8 cellular contexts compared by ENCODE assay signal in genomic region chr17:7916799-7917198, GRCh38. TPM values are rescaled to one million over a fixed set of nuclear protein-coding genes. Genes with fewer than 3 reads are reported as not detected.
A peak's percentile ranks its signal among the peaks of the same experiment; 100 is the strongest.
DNase-seq lines count a peak whose midpoint lies in the region; ATAC-seq, FAIRE-seq and TF ChIP-seq lines count a peak whose summit lies in the region.

No MANE protein-coding gene starts in this region.

- H3K27ac Mint-ChIP-seq in Caco-2 (ENCODE audit: unreplicated experiment), result peak overlapping the region; percentile 92

- TF ChIP-seq CTCF in Caco-2 (IDR thresholded peaks at IDR 0.05; ENCODE audit: insufficient read depth in 1 of 2, low read depth in 1 of 2, low read length in 1 of 2, severe bottlenecking in 1 of 2, unreplicated experiment in 1 of 2) (no peak), PC-9 (conservative IDR thresholded peaks at IDR 0.05) (no peak), endothelial cell of umbilical vein (IDR thresholded peaks at IDR 0.05; ENCODE audit: extremely low read depth in 1 of 2, insufficient read depth in 1 of 2, low read depth in 1 of 2, low read length in 2 of 2) (no peak), parathyroid adenoma (IDR thresholded peaks at IDR 0.05) (no peak), GM10248 (IDR thresholded peaks at IDR 0.05; ENCODE audit: control extremely low read depth, extremely low read depth, low read depth, missing control alignments) (no peak)

- H3K9ac ChIP-seq in endothelial cell of umbilical vein (replicated peaks; ENCODE audit: extremely low read depth, insufficient read depth, low read length) (no peak overlapping the region), parathyroid adenoma (no peak overlapping the region)

- TSS peak; percentile 62 for BruUV-seq in Caco-2 (replicated peaks; lab: Mats Ljungman, UMichigan)
- BruUV-seq in PC-9 (replicated peaks; lab: Mats Ljungman, UMichigan), result no TSS peak
- no TSS peak for BruUV-seq in endothelial cell of umbilical vein (replicated peaks; lab: Mats Ljungman, UMichigan)

- no peak for TF ChIP-seq POLR2A in endothelial cell of umbilical vein (IDR thresholded peaks at IDR 0.05; ENCODE audit: low read depth, low read length)

- H3K4me3 ChIP-seq in Caco-2 (ENCODE audit: low read depth, low read length), result peak overlapping the region; percentile 61
- no peak overlapping the region for H3K4me3 ChIP-seq in PC-9
- H3K4me3 ChIP-seq in endothelial cell of umbilical vein (replicated peaks in 1 of 3; ENCODE audit: insufficient read depth in 1 of 3, low read depth in 1 of 3, low read length in 3 of 3), result no peak overlapping the region
- peak overlapping the region; percentile 79 for H3K4me3 ChIP-seq in parathyroid adenoma (ENCODE audit: low read depth, low read length)

- dilution Hi-C loops in endothelial cell of umbilical vein (cut with MboI; ENCODE audit: extremely low pct_ligation_motif_present, low sequenced_read_pairs), result no loop called here

- H3K27me3 ChIP-seq in Caco-2 (replicated peaks; ENCODE audit: control insufficient read depth, insufficient read depth, low read length) (no peaks in the 10 kb centered on the region), PC-9 (ENCODE audit: insufficient read depth, low read depth) (no peaks in the 10 kb centered on the region), endothelial cell of umbilical vein (ENCODE audit: control insufficient read depth in 2 of 2, insufficient read depth in 2 of 2, low read length in 2 of 2) (no peaks in the 10 kb centered on the region), parathyroid adenoma (ENCODE audit: control insufficient read depth, insufficient read depth, low read length) (no peaks in the 10 kb centered on the region)

- peak overlapping the region; percentile 85 for H3K4me3 Mint-ChIP-seq in Caco-2 (ENCODE audit: unreplicated experiment)

- H3F3A ChIP-seq in PC-9 (ENCODE audit: insufficient read depth, low read depth), result peaks cover 17% of the 10 kb centered on the region; the same call in 1 of the 2 replicates

- H2AFZ ChIP-seq in PC-9, result no peak overlapping the region
- H2AFZ ChIP-seq in endothelial cell of umbilical vein (ENCODE audit: low read depth, low read length), result no peak overlapping the region
- peak overlapping the region; percentile 86 for H2AFZ ChIP-seq in parathyroid adenoma

- no peaks in the 10 kb centered on the region for H3K9me3 Mint-ChIP-seq in Caco-2 (ENCODE audit: unreplicated experiment)

- no peaks in the 10 kb centered on the region for H3K4me1 Mint-ChIP-seq in Caco-2 (ENCODE audit: low read depth, unreplicated experiment)

- ATAC-seq in GM21737 (IDR thresholded peaks at IDR 0.05; ENCODE audit: unreplicated experiment), result no peak

- H3K27ac ChIP-seq in PC-9 (no peak overlapping the region), endothelial cell of umbilical vein (ENCODE audit: insufficient read depth, low read depth, low read length) (no peak overlapping the region), parathyroid adenoma (peak overlapping the region; percentile 81)

- H3K9me1 ChIP-seq in endothelial cell of umbilical vein (replicated peaks; ENCODE audit: control insufficient read depth, extremely low read depth, insufficient read depth, low read length), result no peaks in the 10 kb centered on the region

- no peak for DNase-seq in Caco-2
- DNase-seq in PC-9, result no peak
- no peak for DNase-seq in endothelial cell of umbilical vein (ENCODE audit: low read depth, low spot score)
- no peak for DNase-seq in NCI-H510A (lab: John Stamatoyannopoulos, UW)
- no peak for DNase-seq in GM10248 (ENCODE audit: extremely low spot score)
- no peak for DNase-seq in HEK293T (ENCODE audit: extremely low spot score)

- H3K4me2 ChIP-seq in PC-9 (peak overlapping the region; percentile 70), endothelial cell of umbilical vein (ENCODE audit: insufficient read depth, low read length) (no peak overlapping the region), parathyroid adenoma (ENCODE audit: low read length) (no peak overlapping the region)

- H3K4me1 ChIP-seq in Caco-2, result 0 out of 2 replicates have a peak, but pooled peaks cover 3% of the 10 kb centered on the region
- H3K4me1 ChIP-seq in PC-9 (replicated peaks; ENCODE audit: insufficient read depth), result no peaks in the 10 kb centered on the region
- peaks cover 16% of the 10 kb centered on the region for H3K4me1 ChIP-seq in endothelial cell of umbilical vein (ENCODE audit: control insufficient read depth, extremely low read depth, insufficient read depth, low read length)
- peaks cover 5% of the 10 kb centered on the region for H3K4me1 ChIP-seq in parathyroid adenoma

- intact Hi-C loops in Caco-2 (cut with micrococcal nuclease; ENCODE audit: unreplicated experiment), result loop anchor here (10.0 kb wide), 1 partner anchor 172 kb away; no protein-coding TSS in a partner anchor
- intact Hi-C loops in PC-9 (cut with micrococcal nuclease; ENCODE audit: unreplicated experiment), result no loop called here
- intact Hi-C loops in endothelial cell of umbilical vein (cut with micrococcal nuclease), result no loop called here

- H3K9me3 ChIP-seq in Caco-2, result no peaks in the 10 kb centered on the region
- no peaks in the 10 kb centered on the region for H3K9me3 ChIP-seq in PC-9 (ENCODE audit: insufficient read depth, low read depth)
- H3K9me3 ChIP-seq in endothelial cell of umbilical vein (replicated peaks; ENCODE audit: control insufficient read depth, insufficient read depth, low read length), result no peaks in the 10 kb centered on the region
- H3K9me3 ChIP-seq in parathyroid adenoma (ENCODE audit: control insufficient read depth, low read length), result no peaks in the 10 kb centered on the region

- POLR2A ChIA-PET in Caco-2 (lab: Charles Lee), result interaction anchor here (1.7 kb wide), 1 partner anchor 15 kb away, joined by 7 read pairs; the partner anchor contains the start of genes CNTROB and TRAPPC1
- POLR2A ChIA-PET in PC-9 (lab: Charles Lee; ENCODE audit: unreplicated experiment), result interaction anchor here (0.6 kb wide), 1 partner anchor 64 kb away, joined by 4 read pairs; no protein-coding TSS in a partner anchor
- POLR2A ChIA-PET in endothelial cell of umbilical vein (lab: Charles Lee), result no interaction called here
- POLR2A ChIA-PET in GM10248 (lab: Yijun Ruan, JAX), result no interaction called here
- POLR2A ChIA-PET in HEK293T (lab: Yijun Ruan, JAX), result interaction anchor here (1.1 to 6.0 kb wide), 7 partner anchors 8 to 68 kb away, joined by 3 to 69 read pairs (median 4); partner anchors contain the start of genes CNTROB and TRAPPC1

- CTCF ChIA-PET in Caco-2 (lab: Charles Lee) (interaction anchor here (2.9 kb wide), 1 partner anchor 73 kb away, joined by 21 read pairs; no protein-coding TSS in a partner anchor), PC-9 (lab: Charles Lee) (no interaction called here), endothelial cell of umbilical vein (lab: Charles Lee) (interaction anchor here (1.6 to 4.0 kb wide), 4 partner anchors 72 to 141 kb away, joined by 5 to 46 read pairs (median 12); no protein-coding TSS in a partner anchor), GM10248 (lab: Yijun Ruan, JAX) (interaction anchor here (1.1 to 15.1 kb wide), 9 partner anchors 9 to 194 kb away, joined by 3 to 234 read pairs (median 5); partner anchors contain the start of genes CNTROB, GUCY2D, KCNAB3 and TRAPPC1), HEK293T (lab: Yijun Ruan, JAX) (interaction anchor here (1.0 to 2.8 kb wide), 4 partner anchors 66 to 141 kb away, joined by 3 to 14 read pairs (median 5); no protein-coding TSS in a partner anchor)

- H3K36me3 ChIP-seq in Caco-2 (ENCODE audit: control insufficient read depth, insufficient read depth, low read length) (no peaks in the 10 kb centered on the region), PC-9 (ENCODE audit: low read depth) (no peaks in the 10 kb centered on the region), endothelial cell of umbilical vein (ENCODE audit: control insufficient read depth in 2 of 2, extremely low read depth in 1 of 2, insufficient read depth in 2 of 2, low read length in 2 of 2) (peaks cover 1 to 5% of the 10 kb centered on the region in 2 experiments), parathyroid adenoma (ENCODE audit: control insufficient read depth, insufficient read depth, low read length) (no peaks in the 10 kb centered on the region)

- FAIRE-seq in endothelial cell of umbilical vein (lab: Jason Lieb, UNC), result peak; percentile 18

- peaks cover 17% of the 10 kb centered on the region for H3K36me3 Mint-ChIP-seq in Caco-2 (ENCODE audit: insufficient read depth, unreplicated experiment)

- H3K27me3 Mint-ChIP-seq in Caco-2 (ENCODE audit: insufficient read depth, unreplicated experiment), result no peaks in the 10 kb centered on the region

- H4K20me1 ChIP-seq in PC-9 (ENCODE audit: insufficient read depth) (no peaks in the 10 kb centered on the region), endothelial cell of umbilical vein (replicated peaks; ENCODE audit: control insufficient read depth, extremely low read depth, insufficient read depth, low read length) (no peaks in the 10 kb centered on the region)

- H3K79me2 ChIP-seq in PC-9 (ENCODE audit: low read depth) (no peaks in the 10 kb centered on the region), endothelial cell of umbilical vein (ENCODE audit: control insufficient read depth, insufficient read depth, low read length) (no peaks in the 10 kb centered on the region), parathyroid adenoma (no peaks in the 10 kb centered on the region)

- no peaks in the 10 kb centered on the region for H3K9me2 ChIP-seq in PC-9 (ENCODE audit: insufficient read depth)

RNA-seq across cellular contexts. Expression of gene RNF227, which starts 0.7 kb away (rescaled TPM):
- total RNA-seq in Caco-2 (2022) (4.0 and 5.0 TPM in 2 replicates), PC-9 (2021) (3.1 and 4.2 TPM in 2 replicates), endothelial cell of umbilical vein (0.58 TPM in 2 replicates)
- 0.76 TPM in 2 replicates for polyA plus RNA-seq in endothelial cell of umbilical vein
- 0.56 and 1.3 TPM in 2 replicates for polyA plus RNA-seq in endothelial cell of umbilical vein (2011; cell fraction: cytosol; rRNA removed)
- 0.94 and 1.7 TPM in 2 replicates for polyA plus RNA-seq in endothelial cell of umbilical vein (2011; cell fraction: nucleus; rRNA removed)
- 0.33 and 0.40 TPM in 2 replicates for polyA plus RNA-seq in endothelial cell of umbilical vein (2012)
- polyA minus RNA-seq in endothelial cell of umbilical vein, result 0.49 and 0.87 TPM in 2 replicates
- 4.6 TPM for polyA minus RNA-seq in endothelial cell of umbilical vein (2011; cell fraction: cytosol; rRNA and poly(A)+ RNA removed)
- polyA minus RNA-seq in endothelial cell of umbilical vein (2011; cell fraction: nucleus; rRNA and poly(A)+ RNA removed), result 0.72 and 0.91 TPM in 2 replicates

RNA-seq across cellular contexts. Expression of gene KCNAB3, which starts 12.9 kb away (rescaled TPM):
- total RNA-seq in Caco-2 (2022), result 1.2 and 2.0 TPM in 2 replicates
- total RNA-seq in PC-9 (2021), result 9.5 and 13.8 TPM in 2 replicates
- total RNA-seq in endothelial cell of umbilical vein, result 2.4 and 4.2 TPM in 2 replicates
- 1.3 and 2.1 TPM in 2 replicates for polyA plus RNA-seq in endothelial cell of umbilical vein
- polyA plus RNA-seq in endothelial cell of umbilical vein (2011; cell fraction: cytosol; rRNA removed), result 0.34 and 0.72 TPM in 2 replicates
- polyA plus RNA-seq in endothelial cell of umbilical vein (2011; cell fraction: nucleus; rRNA removed), result 21.7 and 22.6 TPM in 2 replicates
- 1.8 and 2.1 TPM in 2 replicates for polyA plus RNA-seq in endothelial cell of umbilical vein (2012)
- polyA minus RNA-seq in endothelial cell of umbilical vein, result 0.83 and 1.6 TPM in 2 replicates
- polyA minus RNA-seq in endothelial cell of umbilical vein (2011; cell fraction: cytosol; rRNA and poly(A)+ RNA removed), result not detected
- 1.9 and 3.6 TPM in 2 replicates for polyA minus RNA-seq in endothelial cell of umbilical vein (2011; cell fraction: nucleus; rRNA and poly(A)+ RNA removed)

RNA-seq across cellular contexts. Expression of gene TRAPPC1, which starts 14.9 kb away (rescaled TPM):
- total RNA-seq in Caco-2 (2022) (75.5 and 96.2 TPM in 2 replicates), PC-9 (2021) (181 and 224 TPM in 2 replicates), endothelial cell of umbilical vein (139 and 146 TPM in 2 replicates)
- polyA plus RNA-seq in endothelial cell of umbilical vein, result 250 and 272 TPM in 2 replicates
- polyA plus RNA-seq in endothelial cell of umbilical vein (2011; cell fraction: cytosol; rRNA removed), result 270 and 310 TPM in 2 replicates
- polyA plus RNA-seq in endothelial cell of umbilical vein (2011; cell fraction: nucleus; rRNA removed), result 66.9 and 75.5 TPM in 2 replicates
- 215 and 270 TPM in 2 replicates for polyA plus RNA-seq in endothelial cell of umbilical vein (2012)
- polyA minus RNA-seq in endothelial cell of umbilical vein, result 158 and 166 TPM in 2 replicates
- 40.5 TPM for polyA minus RNA-seq in endothelial cell of umbilical vein (2011; cell fraction: cytosol; rRNA and poly(A)+ RNA removed)
- polyA minus RNA-seq in endothelial cell of umbilical vein (2011; cell fraction: nucleus; rRNA and poly(A)+ RNA removed), result 19.4 and 23.1 TPM in 2 replicates

RNA-seq across cellular contexts. Expression of gene CNTROB, which starts 15.2 kb away (rescaled TPM):
- total RNA-seq in Caco-2 (2022) (22.6 and 24.2 TPM in 2 replicates), PC-9 (2021) (62.3 and 65.1 TPM in 2 replicates), endothelial cell of umbilical vein (45.0 and 47.2 TPM in 2 replicates)
- polyA plus RNA-seq in endothelial cell of umbilical vein, result 24.9 and 27.8 TPM in 2 replicates
- 23.6 and 27.2 TPM in 2 replicates for polyA plus RNA-seq in endothelial cell of umbilical vein (2011; cell fraction: cytosol; rRNA removed)
- 138 and 152 TPM in 2 replicates for polyA plus RNA-seq in endothelial cell of umbilical vein (2011; cell fraction: nucleus; rRNA removed)
- polyA plus RNA-seq in endothelial cell of umbilical vein (2012), result 30.2 and 32.5 TPM in 2 replicates
- polyA minus RNA-seq in endothelial cell of umbilical vein, result 22.2 and 23.3 TPM in 2 replicates
- 13.3 TPM for polyA minus RNA-seq in endothelial cell of umbilical vein (2011; cell fraction: cytosol; rRNA and poly(A)+ RNA removed)
- polyA minus RNA-seq in endothelial cell of umbilical vein (2011; cell fraction: nucleus; rRNA and poly(A)+ RNA removed), result 28.6 and 45.2 TPM in 2 replicates

RNA-seq across cellular contexts. Expression of gene CHD3, which starts 28.2 kb away (rescaled TPM):
- total RNA-seq in Caco-2 (2022), result 27.9 and 34.7 TPM in 2 replicates
- total RNA-seq in PC-9 (2021), result 197 and 219 TPM in 2 replicates
- total RNA-seq in endothelial cell of umbilical vein, result 185 and 189 TPM in 2 replicates
- 102 and 108 TPM in 2 replicates for polyA plus RNA-seq in endothelial cell of umbilical vein
- polyA plus RNA-seq in endothelial cell of umbilical vein (2011; cell fraction: cytosol; rRNA removed), result 49.9 and 71.3 TPM in 2 replicates
- 282 and 317 TPM in 2 replicates for polyA plus RNA-seq in endothelial cell of umbilical vein (2011; cell fraction: nucleus; rRNA removed)
- polyA plus RNA-seq in endothelial cell of umbilical vein (2012), result 104 and 141 TPM in 2 replicates
- 169 and 172 TPM in 2 replicates for polyA minus RNA-seq in endothelial cell of umbilical vein
- 55.1 TPM for polyA minus RNA-seq in endothelial cell of umbilical vein (2011; cell fraction: cytosol; rRNA and poly(A)+ RNA removed)
- 98.9 and 110 TPM in 2 replicates for polyA minus RNA-seq in endothelial cell of umbilical vein (2011; cell fraction: nucleus; rRNA and poly(A)+ RNA removed)

Comparison
In these comparisons a context has a peak if more than half of its experiments do, and no peak if none do; other contexts are left out.
1. H3K4me3 ChIP-seq: peak in Caco-2 (single experiment) and parathyroid adenoma (single experiment); none in PC-9 (single experiment) and endothelial cell of umbilical vein (0 of 3).
2. POLR2A ChIA-PET loops: an anchor here in Caco-2 (1.7 kb wide), PC-9 (0.6 kb wide) and HEK293T (1.1 to 6.0 kb wide); none called in endothelial cell of umbilical vein and GM10248.